27 cellular contexts compared by ENCODE assay signal in genomic region chr3:25480811-25481210, GRCh38. TPM values are rescaled to one million over a fixed set of nuclear protein-coding genes. Genes with fewer than 3 reads are reported as not detected.
DNase-seq lines count a peak whose midpoint lies in the region; ATAC-seq and TF ChIP-seq lines count a peak whose summit lies in the region.
"Had no signal": no experiment of that assay in that cellular context is flagged by ENCODE, and none has a peak within 500 bp of the region (broad histone marks: within the 10 kb centered on the region; RNA-seq: fewer than 3 reads in every experiment).

No MANE protein-coding gene starts in this region.

- 92 to 100% methylated on average over 1 of the region's 1 CpG for WGBS in endodermal cell (ENCODE audit: insufficient coverage in 1 of 2, insufficient read length in 1 of 2), 2 experiments

- DNase-seq in right atrium auricular region (ENCODE audit: low spot score) (no peak), left cardiac atrium (no peak), endodermal cell (no peak), osteocyte (ENCODE audit: extremely low spot score, unreplicated experiment) (no peak), gastrocnemius medialis (no peak), COLO668 (lab: John Stamatoyannopoulos, UW; ENCODE audit: unreplicated experiment) (no peak)
- DNase-seq: AML-193; Caco-2; CD4-positive, alpha-beta T cell; EL; GDM1; Karpas-422; NCI-H1092; NCI-H1417 treated with DMSO at 0.1 percent for 48 hours; NCI-H1694 treated with DMSO at 0.1 percent for 48 hours; NCI-H2081; NCI-H2171; NCI-H226; NCI-H510A; RPMI8226; SHP77 had no signal

- no peaks in the 10 kb centered on the region for H3K9me3 Mint-ChIP-seq in endodermal cell
- H3K9me3 Mint-ChIP-seq in osteocyte (ENCODE audit: unreplicated experiment): no peaks in the 10 kb centered on the region
- H3K9me3 Mint-ChIP-seq: CD4-positive, alpha-beta T cell had no signal

- no peaks in the 10 kb centered on the region for H3K27me3 ChIP-seq in right atrium auricular region
- H3K27me3 ChIP-seq in endodermal cell (ENCODE audit: control insufficient read depth, insufficient read depth, low read length, poor library complexity, severe bottlenecking): no peaks in the 10 kb centered on the region
- H3K27me3 ChIP-seq in gastrocnemius medialis: no peaks in the 10 kb centered on the region
- H3K27me3 ChIP-seq: BLaER1 treated with 17β-estradiol and CSF1 and Interleukin-3, amounts not matched to agents 10 nM and 100 nM had no signal

- ATAC-seq in left cardiac atrium: no peak
- ATAC-seq in gastrocnemius medialis: no peak
- ATAC-seq in GM21390 (IDR thresholded peaks at IDR 0.05; ENCODE audit: unreplicated experiment): no peak
- ATAC-seq: A549, GM12878, HCT116, HepG2 had no signal

- H3K9me3 ChIP-seq in right atrium auricular region: no peaks in the 10 kb centered on the region
- no peaks in the 10 kb centered on the region for H3K9me3 ChIP-seq in endodermal cell (ENCODE audit: control insufficient read depth, low read length)
- H3K9me3 ChIP-seq in gastrocnemius medialis: no peaks in the 10 kb centered on the region
- H3K9me3 ChIP-seq: A549; BLaER1 treated with 17β-estradiol and CSF1 and Interleukin-3, amounts not matched to agents 10 nM and 100 nM; Caco-2 had no signal

- peak overlapping the region; percentile 65 for H3K27ac Mint-ChIP-seq in endodermal cell
- H3K27ac Mint-ChIP-seq in osteocyte (ENCODE audit: unreplicated experiment): peak overlapping the region; percentile 51
- H3K27ac Mint-ChIP-seq: CD4-positive, alpha-beta T cell had no signal

- H3K27me3 Mint-ChIP-seq in endodermal cell (ENCODE audit: insufficient read depth): no peaks in the 10 kb centered on the region
- no peaks in the 10 kb centered on the region for H3K27me3 Mint-ChIP-seq in osteocyte (ENCODE audit: unreplicated experiment)

- no peak overlapping the region for H3K4me3 Mint-ChIP-seq in endodermal cell
- no peak overlapping the region for H3K4me3 Mint-ChIP-seq in osteocyte (ENCODE audit: unreplicated experiment)
- H3K4me3 Mint-ChIP-seq: CD4-positive, alpha-beta T cell had no signal

- TF ChIP-seq CTCF in right atrium auricular region (IDR thresholded peaks at IDR 0.05): no peak
- no peak for TF ChIP-seq CTCF in endodermal cell (conservative IDR thresholded peaks at IDR 0.05)
- no peak for TF ChIP-seq CTCF in osteocyte (IDR thresholded peaks at IDR 0.05)
- TF ChIP-seq CTCF in gastrocnemius medialis (IDR thresholded peaks at IDR 0.05 in 4 of 5, conservative IDR thresholded peaks at IDR 0.05 in 1 of 5): no peak

- no peak for TF ChIP-seq POLR2A in gastrocnemius medialis (IDR thresholded peaks at IDR 0.05)

- peaks cover 24% of the 10 kb centered on the region for H3K4me1 Mint-ChIP-seq in endodermal cell
- H3K4me1 Mint-ChIP-seq in osteocyte (ENCODE audit: unreplicated experiment): peaks cover 81% of the 10 kb centered on the region

- H3K4me3 ChIP-seq in right atrium auricular region: no peak overlapping the region
- H3K4me3 ChIP-seq in endodermal cell (ENCODE audit: low read length): no peak overlapping the region
- no peak overlapping the region for H3K4me3 ChIP-seq in gastrocnemius medialis
- H3K4me3 ChIP-seq: A549; BLaER1 treated with 17β-estradiol and CSF1 and Interleukin-3, amounts not matched to agents 10 nM and 100 nM; GM12878 had no signal

- no peak overlapping the region for H3K9ac ChIP-seq in endodermal cell (ENCODE audit: extremely low read depth, low read length, poor library complexity, severe bottlenecking)
- H3K9ac ChIP-seq: BLaER1 treated with 17β-estradiol and CSF1 and Interleukin-3, amounts not matched to agents 10 nM and 100 nM had no signal

- in situ Hi-C loops in gastrocnemius medialis (cut with MboI; ENCODE audit: low sequenced_read_pairs in 4 of 4): no loop called here

- H3K4me1 ChIP-seq in right atrium auricular region (peaks cover 0 to 80% of the 10 kb centered on the region in 2 donors), endodermal cell (ENCODE audit: control insufficient read depth, insufficient read depth, low read length) (peaks cover 7% of the 10 kb centered on the region), gastrocnemius medialis (peaks cover 7 to 20% of the 10 kb centered on the region in 2 donors)

- H3K36me3 ChIP-seq in right atrium auricular region (no peaks in the 10 kb centered on the region), endodermal cell (ENCODE audit: control insufficient read depth, insufficient read depth, low read length) (peaks cover 8% of the 10 kb centered on the region), gastrocnemius medialis (no peaks in the 10 kb centered on the region)
- H3K36me3 ChIP-seq: BLaER1 treated with 17β-estradiol and CSF1 and Interleukin-3, amounts not matched to agents 10 nM and 100 nM had no signal

- H3K36me3 Mint-ChIP-seq in endodermal cell (ENCODE audit: low read depth): peaks cover 4% of the 10 kb centered on the region
- peaks cover 5% of the 10 kb centered on the region for H3K36me3 Mint-ChIP-seq in osteocyte (ENCODE audit: unreplicated experiment)

- peak overlapping the region; percentile 18 to 78 for H3K27ac ChIP-seq in right atrium auricular region
- no peak overlapping the region for H3K27ac ChIP-seq in endodermal cell (ENCODE audit: low read depth, low read length)
- no peak overlapping the region for H3K27ac ChIP-seq in gastrocnemius medialis
- H3K27ac ChIP-seq: A549; BLaER1 treated with 17β-estradiol and CSF1 and Interleukin-3, amounts not matched to agents 10 nM and 100 nM had no signal

- intact Hi-C loops in left cardiac atrium (cut with DNase I): no loop called here
- intact Hi-C loops in gastrocnemius medialis (cut with DNase I; ENCODE audit: low total_unique reads): no loop called here

RNA-seq across cellular contexts. Expression of gene RARB, which starts 52.7 kb away (rescaled TPM):
- 10 to 100 TPM; 15.2 to 22.8 TPM for total RNA-seq in right atrium auricular region
- 10 to 100 TPM; 12.1 to 24.1 TPM for total RNA-seq in left cardiac atrium
- total RNA-seq in endodermal cell: 10 to 100 TPM; 21.5 to 21.9 TPM
- polyA plus RNA-seq in endodermal cell (2013, experiment 1 of 2): 10.8 TPM
- polyA plus RNA-seq in endodermal cell (2013, experiment 2 of 2): 8.2 TPM
- total RNA-seq in osteocyte: 4.8 and 5.0 TPM in 2 replicates
- total RNA-seq in gastrocnemius medialis: 1 to 10 TPM; 1.2 to 3.0 (median 1.9) TPM
- total RNA-seq: CD4-positive, alpha-beta T cell; GM12878; HepG2 had no signal

Comparison
In these comparisons a context has a peak if more than half of its experiments do, and no peak if none do; other contexts are left out.
1. H3K27ac ChIP-seq: peak in right atrium auricular region (2 of 2); none in endodermal cell (single experiment) and gastrocnemius medialis (0 of 4).